38 cellular contexts compared by ENCODE assay signal in the genomic region with DNA sequence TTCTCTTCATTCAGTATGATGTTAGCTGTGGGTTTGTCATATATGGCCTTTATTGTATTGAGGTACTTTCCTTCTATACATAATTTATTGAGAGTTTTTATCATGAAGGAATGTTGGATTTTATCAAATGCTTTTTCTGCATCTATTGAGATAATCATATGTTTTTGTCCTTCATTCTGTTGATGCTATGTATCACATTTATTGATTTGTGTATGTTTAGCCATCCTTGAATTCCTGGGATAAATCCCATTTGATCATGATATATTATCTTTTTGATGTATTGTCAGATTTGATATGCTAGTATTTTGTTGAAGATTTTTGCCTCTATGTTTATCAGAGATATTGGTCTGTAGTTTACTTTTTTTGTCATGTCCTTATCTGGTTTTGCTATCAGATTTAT.
"Had no signal": no experiment of that assay in that cellular context is flagged by ENCODE, and none has a peak within 500 bp of the region (broad histone marks: within the 10 kb centered on the region; RNA-seq: fewer than 3 reads in every experiment).

No MANE protein-coding gene starts in this region.

- ATAC-seq: activated naive CD4-positive, alpha-beta T cell treated with anti-CD3 and anti-CD28 coated beads, Interleukin-2, amount 50 U/mL, for 72 hours; activated naive CD8-positive, alpha-beta T cell treated with anti-CD3 and anti-CD28 coated beads, Interleukin-2, amount 50 U/mL, for 24 hours; activated T-cell treated with anti-CD3 and anti-CD28 coated beads, Interleukin-2, amount 50 U/mL, for 4 hours; activated T-cell treated with anti-CD3 and anti-CD28 coated beads, Interleukin-2, amount 50 U/mL, for 72 hours; activated T-helper 17 cell treated with anti-CD3 and anti-CD28 coated beads, Interleukin-2, amount 50 U/mL, for 72 hours; body of pancreas had no signal

- H3K27ac Mint-ChIP-seq: activated naive CD4-positive, alpha-beta T cell treated with anti-CD3 and anti-CD28 coated beads, Interleukin-2, amount 10 ng/mL, durations not matched to agents 7 days and 5 days; activated naive CD4-positive, alpha-beta T cell treated with anti-CD3 and anti-CD28 coated beads, Interleukin-2, amount 50 U/mL, for 24 hours; activated naive CD4-positive, alpha-beta T cell treated with anti-CD3 and anti-CD28 coated beads, Interleukin-2, amount 50 U/mL, for 72 hours; activated naive CD8-positive, alpha-beta T cell; activated naive CD8-positive, alpha-beta T cell treated with anti-CD3 and anti-CD28 coated beads for 36 hours; activated naive CD8-positive, alpha-beta T cell treated with anti-CD3 and anti-CD28 coated beads, Interleukin-2, amount 10 ng/mL, durations not matched to agents 7 days and 5 days; activated naive CD8-positive, alpha-beta T cell treated with anti-CD3 and anti-CD28 coated beads, Interleukin-2, amount 50 U/mL, for 24 hours; activated T-cell treated with anti-CD3 and anti-CD28 coated beads, Interleukin-2, amount 50 U/mL, for 24 hours; activated T-cell treated with anti-CD3 and anti-CD28 coated beads, Interleukin-2, amount 50 U/mL, for 72 hours; activated T-helper 1 cell treated with anti-CD3 and anti-CD28 coated beads, Interleukin-12 subunit alpha, Interleukin-12 subunit beta, Interleukin-2, Interleukin-4 antibody, amounts not matched to agents 30 ng/mL and 10 ng/mL and 1 ng/mL, durations not matched to agents 14 hours and 24 hours and 36 hours; activated T-helper 17 cell treated with anti-CD3 and anti-CD28 coated beads, Interleukin-2, amount 50 U/mL, for 72 hours; activated T-helper 2 cell treated with anti-CD3 and anti-CD28 coated beads, Interferon-gamma antibody, Interleukin-2, Interleukin-4, amounts not matched to agents 10 μg/mL and 5 μg/mL and 100 μg/mL, durations not matched to agents 14 hours and 24 hours and 36 hours; brain had no signal

- H3K36me3 ChIP-seq: adrenal gland, ascending aorta, brain microvascular endothelial cell, breast epithelium, cardiac muscle cell had no signal

- H3K4me1 Mint-ChIP-seq: activated naive CD4-positive, alpha-beta T cell treated with anti-CD3 and anti-CD28 coated beads, Interleukin-2, amount 10 ng/mL, durations not matched to agents 7 days and 5 days; activated naive CD4-positive, alpha-beta T cell treated with anti-CD3 and anti-CD28 coated beads, Interleukin-2, amount 50 U/mL, for 24 hours; activated naive CD8-positive, alpha-beta T cell treated with anti-CD3 and anti-CD28 coated beads, Interleukin-2, amount 50 U/mL, for 24 hours; activated T-helper 17 cell treated with anti-CD3 and anti-CD28 coated beads, Interleukin-2, amount 50 U/mL, for 72 hours; central memory CD8-positive, alpha-beta T cell had no signal

- H3K27ac ChIP-seq: adrenal gland, ascending aorta, body of pancreas, brain microvascular endothelial cell, breast epithelium, cardiac muscle cell had no signal

- H3K4me1 ChIP-seq: adrenal gland, ascending aorta, body of pancreas, breast epithelium had no signal

- H3K4me3 Mint-ChIP-seq: activated naive CD4-positive, alpha-beta T cell treated with anti-CD3 and anti-CD28 coated beads, Interleukin-2, amount 10 ng/mL, durations not matched to agents 7 days and 5 days; activated naive CD4-positive, alpha-beta T cell treated with anti-CD3 and anti-CD28 coated beads, Interleukin-2, amount 50 U/mL, for 24 hours; activated naive CD8-positive, alpha-beta T cell; activated naive CD8-positive, alpha-beta T cell treated with anti-CD3 and anti-CD28 coated beads for 36 hours; activated naive CD8-positive, alpha-beta T cell treated with anti-CD3 and anti-CD28 coated beads, Interleukin-2, amount 10 ng/mL, durations not matched to agents 7 days and 5 days; activated naive CD8-positive, alpha-beta T cell treated with anti-CD3 and anti-CD28 coated beads, Interleukin-2, amount 50 U/mL, for 24 hours; activated T-cell treated with anti-CD3 and anti-CD28 coated beads, Interleukin-2, amount 50 U/mL, for 24 hours; activated T-cell treated with anti-CD3 and anti-CD28 coated beads, Interleukin-2, amount 50 U/mL, for 4 hours; activated T-cell treated with anti-CD3 and anti-CD28 coated beads, Interleukin-2, amount 50 U/mL, for 72 hours; activated T-helper 1 cell treated with anti-CD3 and anti-CD28 coated beads, Interleukin-12 subunit alpha, Interleukin-12 subunit beta, Interleukin-2, Interleukin-4 antibody, amounts not matched to agents 30 ng/mL and 10 ng/mL and 1 ng/mL, durations not matched to agents 14 hours and 24 hours and 36 hours; activated T-helper 17 cell treated with anti-CD3 and anti-CD28 coated beads, Interleukin-2, amount 50 U/mL, for 72 hours; brain; central memory CD8-positive, alpha-beta T cell had no signal

- H3K9me3 ChIP-seq: body of pancreas had no signal

- DNase-seq: activated effector memory CD4-positive, alpha-beta T cell treated with anti-CD3 and anti-CD28 coated beads, Interleukin-2, amount 50 U/mL, for 16 hours; activated effector memory CD4-positive, alpha-beta T cell treated with Interleukin-2 at 50 U/mL for 16 hours; activated gamma-delta T cell; activated gamma-delta T cell treated with Interleukin-2 at 50 U/mL for 16 hours; activated naive CD4-positive, alpha-beta T cell; activated naive CD4-positive, alpha-beta T cell treated with anti-CD3 and anti-CD28 coated beads, Interleukin-2, amount 10 ng/mL, durations not matched to agents 7 days and 5 days; activated naive CD4-positive, alpha-beta T cell treated with anti-CD3 and anti-CD28 coated beads, Interleukin-2, amount 50 U/mL, for 16 hours; activated naive CD4-positive, alpha-beta T cell treated with Interleukin-2 at 50 U/mL for 16 hours; activated naive CD8-positive, alpha-beta T cell treated with anti-CD3 and anti-CD28 coated beads for 36 hours; activated naive CD8-positive, alpha-beta T cell treated with anti-CD3 and anti-CD28 coated beads, Interleukin-2, amount 10 ng/mL, durations not matched to agents 7 days and 5 days; activated naive CD8-positive, alpha-beta T cell treated with anti-CD3 and anti-CD28 coated beads, Interleukin-2, amount 50 U/mL, for 24 hours; activated T-cell treated with anti-CD3 and anti-CD28 coated beads, Interleukin-2, amount 50 U/mL, for 24 hours; activated T-cell treated with anti-CD3 and anti-CD28 coated beads, Interleukin-2, amount 50 U/mL, for 4 hours; activated T-cell treated with anti-CD3 and anti-CD28 coated beads, Interleukin-2, amount 50 U/mL, for 48 hours; activated T-cell treated with anti-CD3 and anti-CD28 coated beads, Interleukin-2, amount 50 U/mL, for 72 hours; adrenal gland; amniotic stem cell; amygdala; anterior cingulate cortex; aorta; body of pancreas; brain microvascular endothelial cell; caudate nucleus; central memory CD4-positive, alpha-beta T cell; cerebellar nuclear complex had no signal

- FAIRE-seq: astrocyte, bronchial epithelial cell had no signal

- H3K27me3 ChIP-seq: adrenal gland, ascending aorta, body of pancreas, brain microvascular endothelial cell, breast epithelium, cardiac muscle cell had no signal

- H3K4me3 ChIP-seq: adrenal gland, ascending aorta, body of pancreas, breast epithelium, cardiac muscle cell had no signal
